Comparison of ENCODE assay signal across 8 cellular contexts in the genomic region with DNA sequence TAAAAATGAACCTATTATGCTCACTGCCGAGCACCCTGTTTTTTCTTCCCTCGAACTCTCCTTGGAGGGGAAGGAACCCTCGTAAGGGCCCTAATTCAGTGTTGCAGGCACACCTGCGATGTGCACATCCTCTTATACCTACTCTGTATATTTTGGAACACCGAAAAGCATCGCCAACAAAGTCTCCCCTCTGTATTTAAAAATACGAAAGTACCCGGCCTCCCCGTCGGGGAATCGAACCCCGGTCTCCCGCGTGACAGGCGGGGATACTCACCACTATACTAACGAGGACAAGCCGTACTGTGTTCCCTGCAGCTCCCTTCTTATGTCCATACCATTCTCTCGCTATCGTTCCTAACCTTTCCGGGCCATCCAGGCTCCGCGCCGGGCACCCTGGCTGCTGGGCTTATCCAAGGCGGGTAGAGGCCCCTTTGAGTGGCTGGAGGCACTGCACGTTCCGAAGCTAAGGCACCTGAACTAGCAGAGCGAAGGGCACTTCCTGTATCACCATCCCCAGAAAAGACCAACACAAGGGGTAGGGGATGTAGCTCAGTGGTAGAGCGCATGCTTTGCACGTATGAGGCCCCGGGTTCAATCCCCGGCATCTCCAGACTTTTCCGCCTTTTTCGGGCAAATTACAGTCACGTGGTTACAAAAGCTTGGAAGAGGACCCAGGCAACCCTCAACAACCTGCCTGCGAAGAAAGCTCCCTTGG. TPM values are rescaled to one million over a fixed set of nuclear protein-coding genes. Genes with fewer than 3 reads are reported as not detected.
DNase-seq lines count a peak whose midpoint lies in the region; ATAC-seq and TF ChIP-seq lines count a peak whose summit lies in the region.

No MANE protein-coding gene starts in this region.

- intact Hi-C loops in heart left ventricle (cut with DNase I) = loop anchor here in 7 of 10 donors (1.0 to 5.0 kb wide), 6 partner anchors 12 to 33 kb away; partner anchors contain the start of gene UBC (in 2 of the 7)

- no peak overlapping the region for H2BK20ac ChIP-seq in H9 (ENCODE audit: low read depth, low read length, poor library complexity, severe bottlenecking)

- H3K27me3 Mint-ChIP-seq in H9 (ENCODE audit: low read depth) = no peaks in the 10 kb centered on the region

- no peak overlapping the region for H2BK15ac ChIP-seq in H9 (ENCODE audit: low read depth, low read length)

- H4K20me1 ChIP-seq in H9 (ENCODE audit: control insufficient read depth, insufficient read depth, insufficient read length) = no peaks in the 10 kb centered on the region

- no peaks in the 10 kb centered on the region for H3K9me3 Mint-ChIP-seq in H9

- H2AK5ac ChIP-seq in H9 (ENCODE audit: insufficient read length, low read length) = no peak overlapping the region

- no peak overlapping the region for H3T11ph ChIP-seq in H9 (ENCODE audit: low read length)

- no peak overlapping the region for H3K27ac Mint-ChIP-seq in H9

- no peak overlapping the region for H3K23ac ChIP-seq in H9 (ENCODE audit: insufficient read length, low read depth, low read length)

- H3K18ac ChIP-seq in H9 (ENCODE audit: insufficient read length, low read depth, low read length) = peak overlapping the region; percentile 68

- H3K79me2 ChIP-seq in H9 (ENCODE audit: insufficient read depth, low read length) = no peaks in the 10 kb centered on the region

- H3K4me3 Mint-ChIP-seq in H9 = no peak overlapping the region

- TF ChIP-seq CTCF in H9 (conservative IDR thresholded peaks at IDR 0.05) (no peak), NB4 (IDR thresholded peaks at IDR 0.05; ENCODE audit: low read depth, low read length) (no peak), heart left ventricle (IDR thresholded peaks at IDR 0.05) (no peak)

- no peak overlapping the region for H2BK12ac ChIP-seq in H9 (ENCODE audit: insufficient read length, low read depth, low read length)

- no peak overlapping the region for H4K8ac ChIP-seq in H9 (replicated peaks; ENCODE audit: insufficient read length, low read depth, low read length)

- H3K4me2 ChIP-seq in H9 (ENCODE audit: insufficient read depth, insufficient read length, low read length) = peak overlapping the region; percentile 71

- ATAC-seq in heart left ventricle = peak; percentile 81 to 87 (median 84)

- no peak overlapping the region for H3K56ac ChIP-seq in H9 (ENCODE audit: insufficient read length, low read depth, low read length)

- H3K4me3 ChIP-seq in NB4 (ENCODE audit: low read depth, low read length) (peak overlapping the region; percentile 59), heart left ventricle (peak overlapping the region; percentile 6 to 69 (median 55))

- peak overlapping the region; percentile 44 for H3K9ac ChIP-seq in H9 (ENCODE audit: extremely low read depth, insufficient read length, low read length)

- H3K23me2 ChIP-seq in H9 (ENCODE audit: insufficient read length, low read depth, low read length, poor library complexity, severe bottlenecking) = peaks cover 10% of the 10 kb centered on the region

- peaks cover 9 to 11% of the 10 kb centered on the region in 2 experiments; a peak in 3 of 4 replicates for H3K4me1 Mint-ChIP-seq in H9

- H3K27ac ChIP-seq in H9 (ENCODE audit: insufficient read length, low read depth, low read length) = no peak overlapping the region
- peak overlapping the region; percentile 62 to 96 (median 88) for H3K27ac ChIP-seq in heart left ventricle

- TF ChIP-seq POLR2A in NB4 (IDR thresholded peaks at IDR 0.05; ENCODE audit: extremely low read depth, insufficient read length) (no peak), heart left ventricle (IDR thresholded peaks at IDR 0.05) (no peak)

- H2BK5ac ChIP-seq in H9 (ENCODE audit: insufficient read length, low read length) = no peak overlapping the region

- H3K4ac ChIP-seq in H9 (ENCODE audit: low read depth, low read length) = no peak overlapping the region

- H2BK120ac ChIP-seq in H9 (ENCODE audit: low read depth, low read length, poor library complexity, severe bottlenecking) = no peak overlapping the region

- H2AFZ ChIP-seq in H9 (ENCODE audit: low read length) = no peak overlapping the region

- 0 out of 2 replicates have a peak overlapping the region, but pooled peaks have one; percentile 13 for H3K14ac ChIP-seq in H9 (ENCODE audit: insufficient read depth, low read length)

- H4K5ac ChIP-seq in H9 (ENCODE audit: insufficient read length, low read depth, low read length) = no peak overlapping the region

- no peaks in the 10 kb centered on the region for H3K4me1 ChIP-seq in H9 (ENCODE audit: insufficient read depth, low read length)
- H3K4me1 ChIP-seq in heart left ventricle = peaks cover 0 to 39% (median 25%) of the 10 kb centered on the region in 12 donors

- no peaks in the 10 kb centered on the region for H3K27me3 ChIP-seq in H9 (ENCODE audit: insufficient read depth, low read length)
- no peaks in the 10 kb centered on the region for H3K27me3 ChIP-seq in heart left ventricle

- no peaks in the 10 kb centered on the region for H3K79me1 ChIP-seq in H9 (ENCODE audit: insufficient read depth, low read depth, low read length, poor library complexity, severe bottlenecking)

- no CpG with 5 or more reads among the region's 35 CpGs for WGBS in H9 (ENCODE audit: extremely low coverage, insufficient read length, low lambda C conversion rate)
- 0 to 1% (median 1%) methylated on average over 35 of the region's 35 CpGs for WGBS in heart left ventricle, 4 donors

- DNase-seq in EH (ENCODE audit: low read depth) (peak; percentile 97), H9 (peak; percentile 97), NB4 (ENCODE audit: low read depth) (peak; percentile 99), heart left ventricle (peak; percentile 83 to 91 (median 86)), pulmonary artery endothelial cell (ENCODE audit: low read depth, low spot score) (peak; percentile 61), kidney glomerular epithelial cell (lab: John Stamatoyannopoulos, UW) (no peak), NCI-H1417 treated with DMSO at 0.1 percent for 48 hours (lab: John Stamatoyannopoulos, UW) (no peak)
- DNase-seq in activated gamma-delta T cell treated with anti-CD3 and anti-CD28 coated beads, Interleukin-2, amount 50 U/mL, for 16 hours (ENCODE audit: low read depth) = peak; percentile 81

- H3K36me3 ChIP-seq in heart left ventricle = peaks cover 0 to 8% (median 0%) of the 10 kb centered on the region in 9 donors

- H4K91ac ChIP-seq in H9 (ENCODE audit: insufficient read length, low read depth, low read length) = no peak overlapping the region

- H3K9me3 ChIP-seq in H9 (ENCODE audit: control insufficient read depth, low read depth, low read length) = no peaks in the 10 kb centered on the region
- H3K9me3 ChIP-seq in heart left ventricle = no peaks in the 10 kb centered on the region

- H3K36me3 Mint-ChIP-seq in H9 (ENCODE audit: insufficient read depth in 1 of 3, low read depth in 3 of 3) = peaks cover 0 to 13% (median 5%) of the 10 kb centered on the region in 3 experiments; a peak in 5 of 7 replicates

RNA-seq across cellular contexts. Expression of gene UBC, which starts 25.1 kb away (rescaled TPM):
- total RNA-seq in H9 (2021) (523 and 533 TPM in 2 replicates), heart left ventricle (1,000 to 10,000 TPM in 8 of 9 donors, 100 to 1,000 TPM in 1; 811 to 2,185 (median 1,239) TPM), pulmonary artery endothelial cell (1,744 and 2,029 TPM in 2 replicates)
- 1,000 to 10,000 TPM; 1,238 to 1,403 TPM for polyA plus RNA-seq in heart left ventricle

RNA-seq across cellular contexts. Expression of gene DHX37, which starts 49.3 kb away (rescaled TPM):
- 56.7 and 59.0 TPM in 2 replicates for total RNA-seq in H9 (2021)
- total RNA-seq in heart left ventricle = 10 to 100 TPM in 3 of 9 donors, 1 to 10 TPM in 6; 3.7 to 13.0 (median 7.1) TPM
- 10 to 100 TPM in 1 of 2 donors, 1 to 10 TPM in 1; 3.6 to 18.7 TPM for polyA plus RNA-seq in heart left ventricle
- total RNA-seq in pulmonary artery endothelial cell = 18.8 and 26.3 TPM in 2 replicates

RNA-seq across cellular contexts. Expression of gene BRI3BP, which starts 53.9 kb away (rescaled TPM):
- 10.5 and 11.3 TPM in 2 replicates for total RNA-seq in H9 (2021)
- 1 to 10 TPM; 2.0 to 5.3 (median 3.8) TPM for total RNA-seq in heart left ventricle
- polyA plus RNA-seq in heart left ventricle = 1 to 10 TPM; 1.1 to 3.5 TPM
- 5.8 and 9.2 TPM in 2 replicates for total RNA-seq in pulmonary artery endothelial cell

Comparison
In these comparisons a context has a peak if more than half of its experiments do, and no peak if none do; other contexts are left out.
1. DNase-seq: peak in EH (single experiment), H9 (single experiment), NB4 (single experiment), activated gamma-delta T cell treated with anti-CD3 and anti-CD28 coated beads, Interleukin-2, amount 50 U/mL, for 16 hours (single experiment), heart left ventricle (5 of 5) and pulmonary artery endothelial cell (single experiment); none in kidney glomerular epithelial cell (single experiment) and NCI-H1417 treated with DMSO at 0.1 percent for 48 hours (single experiment).